In genomic region chr9:17588395-17588794, GRCh38 we compare ENCODE assay signal across 16 cellular contexts. TPM values are rescaled to one million over a fixed set of nuclear protein-coding genes. Genes with fewer than 3 reads are reported as not detected.
DNase-seq lines count a peak whose midpoint lies in the region; ATAC-seq and TF ChIP-seq lines count a peak whose summit lies in the region.
"Had no signal": no experiment of that assay in that cellular context is flagged by ENCODE, and none has a peak within 500 bp of the region (broad histone marks: within the 10 kb centered on the region; RNA-seq: fewer than 3 reads in every experiment).

No MANE protein-coding gene starts in this region.

- H3K36me3 Mint-ChIP-seq in osteocyte (ENCODE audit: unreplicated experiment), result no peaks in the 10 kb centered on the region
- H3K36me3 Mint-ChIP-seq in glutamatergic neuron (ENCODE audit: unreplicated experiment), result no peaks in the 10 kb centered on the region
- H3K36me3 Mint-ChIP-seq: CD4-positive, CD25-positive, alpha-beta regulatory T cell had no signal

- TF ChIP-seq CTCF in epithelial cell of esophagus (IDR thresholded peaks at IDR 0.05; ENCODE audit: insufficient read depth, low read depth, low read length, missing control alignments), result no peak
- no peak for TF ChIP-seq CTCF in osteocyte (IDR thresholded peaks at IDR 0.05)
- TF ChIP-seq CTCF in glutamatergic neuron (IDR thresholded peaks at IDR 0.05; ENCODE audit: partially characterized antibody, unreplicated experiment), result no peak

- H3K9me3 Mint-ChIP-seq in osteocyte (ENCODE audit: unreplicated experiment) (no peaks in the 10 kb centered on the region), glutamatergic neuron (ENCODE audit: unreplicated experiment) (no peaks in the 10 kb centered on the region)

- no peak overlapping the region for H3K4me3 Mint-ChIP-seq in osteocyte (ENCODE audit: unreplicated experiment)
- H3K4me3 Mint-ChIP-seq in glutamatergic neuron (ENCODE audit: unreplicated experiment), result no peak overlapping the region
- H3K4me3 Mint-ChIP-seq: CD4-positive, CD25-positive, alpha-beta regulatory T cell had no signal

- H3K27ac Mint-ChIP-seq in osteocyte (ENCODE audit: unreplicated experiment), result no peak overlapping the region
- H3K27ac Mint-ChIP-seq in glutamatergic neuron (ENCODE audit: unreplicated experiment), result no peak overlapping the region
- H3K27ac Mint-ChIP-seq: CD4-positive, CD25-positive, alpha-beta regulatory T cell had no signal

- ATAC-seq in GM21529 (IDR thresholded peaks at IDR 0.05; ENCODE audit: unreplicated experiment), result no peak
- ATAC-seq: HCT116, HepG2 had no signal

- H3K4me1 Mint-ChIP-seq in osteocyte (ENCODE audit: unreplicated experiment) (no peaks in the 10 kb centered on the region), glutamatergic neuron (ENCODE audit: low read depth, unreplicated experiment) (no peaks in the 10 kb centered on the region)
- H3K4me1 Mint-ChIP-seq: CD4-positive, CD25-positive, alpha-beta regulatory T cell had no signal

- peak; percentile 16 for DNase-seq in NCI-H146 (lab: John Stamatoyannopoulos, UW)
- DNase-seq in NCI-H146 treated with DMSO at 0.1 percent for 48 hours (lab: John Stamatoyannopoulos, UW; ENCODE audit: unreplicated experiment), result no peak
- DNase-seq in NCI-H82 treated with DMSO at 0.1 percent for 48 hours (lab: John Stamatoyannopoulos, UW; ENCODE audit: unreplicated experiment), result peak; percentile 15
- DNase-seq in epithelial cell of esophagus (ENCODE audit: low read depth), result peak; percentile 36
- peak; percentile 3 for DNase-seq in osteocyte (ENCODE audit: extremely low spot score, unreplicated experiment)
- DNase-seq in glutamatergic neuron, result no peak
- no peak for DNase-seq in T-helper 9 cell
- DNase-seq: ACHN; CD4-positive, CD25-positive, alpha-beta regulatory T cell; DND-41; GDM1 had no signal

- H3K27me3 Mint-ChIP-seq in osteocyte (ENCODE audit: unreplicated experiment) (peaks cover 42% of the 10 kb centered on the region), glutamatergic neuron (ENCODE audit: unreplicated experiment) (no peaks in the 10 kb centered on the region)

- H3K4me3 ChIP-seq in epithelial cell of esophagus (ENCODE audit: low read length), result no peak overlapping the region
- H3K4me3 ChIP-seq: BLaER1 treated with 17β-estradiol and CSF1 and Interleukin-3, amounts not matched to agents 10 nM and 100 nM had no signal

RNA-seq across cellular contexts. Expression of gene SH3GL2, which starts 9.5 kb away (rescaled TPM):
- total RNA-seq in osteocyte (0.16 TPM in 1 of 2 replicates, not detected in the other), glutamatergic neuron (ENCODE audit: unreplicated experiment) (8.1 TPM)
- total RNA-seq: A172; CD4-positive, CD25-positive, alpha-beta regulatory T cell had no signal

Comparison
In these comparisons a context has a peak if more than half of its experiments do, and no peak if none do; other contexts are left out.
1. DNase-seq: peak in NCI-H146 (single experiment), NCI-H82 treated with DMSO at 0.1 percent for 48 hours (single experiment), epithelial cell of esophagus (single experiment) and osteocyte (single experiment); none in NCI-H146 treated with DMSO at 0.1 percent for 48 hours (single experiment), glutamatergic neuron (single experiment) and T-helper 9 cell (single experiment).